ENCODE assay signal across 19 cellular contexts in genomic region chr12:71645268-71645667, GRCh38. TPM values are rescaled to one million over a fixed set of nuclear protein-coding genes. Genes with fewer than 3 reads are reported as not detected.
DNase-seq lines count a peak whose midpoint lies in the region; ATAC-seq, FAIRE-seq and TF ChIP-seq lines count a peak whose summit lies in the region.
"Had no signal": no experiment of that assay in that cellular context is flagged by ENCODE, and none has a peak within 500 bp of the region (broad histone marks: within the 10 kb centered on the region; RNA-seq: fewer than 3 reads in every experiment).

No MANE protein-coding gene starts in this region.

- peaks cover 65% of the 10 kb centered on the region for H3K36me3 ChIP-seq in astrocyte (ENCODE audit: insufficient read depth, low read length)

- no peaks in the 10 kb centered on the region for H3K27me3 ChIP-seq in astrocyte (ENCODE audit: insufficient read depth, low read length)
- H3K27me3 ChIP-seq: esophagus muscularis mucosa, right lobe of liver had no signal

- H3K4me1 ChIP-seq in astrocyte (ENCODE audit: insufficient read depth, low read length) = no peaks in the 10 kb centered on the region
- H3K4me1 ChIP-seq: right lobe of liver had no signal

- no peaks in the 10 kb centered on the region for H3K9me3 ChIP-seq in astrocyte (ENCODE audit: insufficient read depth, low read depth, low read length)
- H3K9me3 ChIP-seq: esophagus muscularis mucosa, right lobe of liver had no signal

- no peak overlapping the region for H3K4me3 ChIP-seq in astrocyte (ENCODE audit: insufficient read depth, low read depth, low read length)
- H3K4me3 ChIP-seq: esophagus muscularis mucosa, right lobe of liver had no signal

- H3K9ac ChIP-seq in astrocyte (ENCODE audit: low read length) = no peak overlapping the region

- no peaks in the 10 kb centered on the region for H3K27me3 Mint-ChIP-seq in natural killer cell (ENCODE audit: low read depth in 2 of 2)
- H3K27me3 Mint-ChIP-seq in natural killer cell treated with Interleukin-12 subunit alpha and Interleukin-12 subunit beta and Interleukin-15 and Interleukin-18, amount 100 ng/mL, for 72 hours = no peaks in the 10 kb centered on the region
- H3K27me3 Mint-ChIP-seq in astrocyte (ENCODE audit: low read depth, unreplicated experiment) = no peaks in the 10 kb centered on the region
- no peaks in the 10 kb centered on the region for H3K27me3 Mint-ChIP-seq in glutamatergic neuron (ENCODE audit: unreplicated experiment)

- H3K9me3 Mint-ChIP-seq in natural killer cell = no peaks in the 10 kb centered on the region
- H3K9me3 Mint-ChIP-seq in natural killer cell treated with Interleukin-12 subunit alpha and Interleukin-12 subunit beta and Interleukin-15 and Interleukin-18, amount 100 ng/mL, for 72 hours = no peaks in the 10 kb centered on the region
- H3K9me3 Mint-ChIP-seq in astrocyte (ENCODE audit: unreplicated experiment) = no peaks in the 10 kb centered on the region
- no peaks in the 10 kb centered on the region for H3K9me3 Mint-ChIP-seq in glutamatergic neuron (ENCODE audit: unreplicated experiment)
- H3K9me3 Mint-ChIP-seq: activated naive CD4-positive, alpha-beta T cell treated with anti-CD3 and anti-CD28 coated beads, Interleukin-2, amount 50 U/mL, for 72 hours had no signal

- intact Hi-C loops in natural killer cell (cut with micrococcal nuclease) = no loop called here

- no peak for DNase-seq in natural killer cell
- DNase-seq in natural killer cell treated with Interleukin-12 subunit alpha and Interleukin-12 subunit beta and Interleukin-15 and Interleukin-18, amount 100 ng/mL, for 72 hours (ENCODE audit: low spot score) = no peak
- DNase-seq in NOMO-1 treated with dmso at 0.1 percent for 144 hours (lab: John Stamatoyannopoulos, UW; ENCODE audit: unreplicated experiment) = peak; percentile 14
- no peak for DNase-seq in astrocyte (ENCODE audit: low read depth)
- DNase-seq in NK-92 treated with Interleukin-12 subunit alpha and Interleukin-12 subunit beta, amount 100 ng/mL, for 24 hours (lab: John Stamatoyannopoulos, UW) = no peak
- no peak for DNase-seq in glutamatergic neuron
- DNase-seq: DMS 273 treated with DMSO at 0.1 percent for 48 hours; NCI-H2029; NCI-H510A; nucleus accumbens; right lobe of liver; stimulated activated CD4-positive, alpha-beta T cell treated with anti-CD3 and anti-CD28 coated beads, Interleukin-2, amount 100 ng/mL, for 24 hours; WERI-Rb-1 had no signal

- no peak for ATAC-seq in natural killer cell
- no peak for ATAC-seq in natural killer cell treated with Interleukin-12 subunit alpha and Interleukin-12 subunit beta and Interleukin-15 and Interleukin-18, amount 100 ng/mL, for 72 hours
- ATAC-seq in HG02981 (IDR thresholded peaks at IDR 0.05; ENCODE audit: unreplicated experiment) = no peak
- no peak for ATAC-seq in GM21367 (IDR thresholded peaks at IDR 0.05; ENCODE audit: unreplicated experiment)
- ATAC-seq: activated naive CD4-positive, alpha-beta T cell treated with anti-CD3 and anti-CD28 coated beads, Interleukin-2, amount 50 U/mL, for 72 hours; SK-N-SH treated with all-trans-retinoic acid at 6 μM for 48 hours had no signal

- no peak overlapping the region for H3K4me2 ChIP-seq in astrocyte (ENCODE audit: low read length)

- H3K27ac ChIP-seq in astrocyte (ENCODE audit: low read depth, low read length) = no peak overlapping the region
- H3K27ac ChIP-seq: esophagus muscularis mucosa, right lobe of liver, WERI-Rb-1 had no signal

- peaks cover 78% of the 10 kb centered on the region for H3K79me2 ChIP-seq in astrocyte (ENCODE audit: insufficient read depth, low read length)

- H4K20me1 ChIP-seq in astrocyte (ENCODE audit: insufficient read depth, low read length) = peaks cover 41% of the 10 kb centered on the region

- peak overlapping the region; percentile 25 to 37 for H3K27ac Mint-ChIP-seq in natural killer cell
- no peak overlapping the region for H3K27ac Mint-ChIP-seq in natural killer cell treated with Interleukin-12 subunit alpha and Interleukin-12 subunit beta and Interleukin-15 and Interleukin-18, amount 100 ng/mL, for 72 hours
- H3K27ac Mint-ChIP-seq in astrocyte (ENCODE audit: unreplicated experiment) = peak overlapping the region; percentile 8
- no peak overlapping the region for H3K27ac Mint-ChIP-seq in glutamatergic neuron (ENCODE audit: unreplicated experiment)

- H3K4me3 Mint-ChIP-seq in natural killer cell (no peak overlapping the region), astrocyte (ENCODE audit: unreplicated experiment) (no peak overlapping the region), glutamatergic neuron (ENCODE audit: unreplicated experiment) (no peak overlapping the region)
- H3K4me3 Mint-ChIP-seq in natural killer cell treated with Interleukin-12 subunit alpha and Interleukin-12 subunit beta and Interleukin-15 and Interleukin-18, amount 100 ng/mL, for 72 hours = no peak overlapping the region

- FAIRE-seq in astrocyte (lab: Jason Lieb, UNC) = no peak
- FAIRE-seq: H54 had no signal

- no peak overlapping the region for H2AFZ ChIP-seq in astrocyte (ENCODE audit: low read depth, low read length)

- H3K36me3 Mint-ChIP-seq in natural killer cell = peaks cover 19% of the 10 kb centered on the region
- peaks cover 24% of the 10 kb centered on the region for H3K36me3 Mint-ChIP-seq in natural killer cell treated with Interleukin-12 subunit alpha and Interleukin-12 subunit beta and Interleukin-15 and Interleukin-18, amount 100 ng/mL, for 72 hours
- H3K36me3 Mint-ChIP-seq in astrocyte (ENCODE audit: low read depth, unreplicated experiment) = peaks cover 16% of the 10 kb centered on the region
- H3K36me3 Mint-ChIP-seq in glutamatergic neuron (ENCODE audit: unreplicated experiment) = no peaks in the 10 kb centered on the region

- TF ChIP-seq CTCF in natural killer cell (IDR thresholded peaks at IDR 0.05) (no peak), astrocyte (IDR thresholded peaks at IDR 0.05; ENCODE audit: insufficient read depth, low read depth, low read length) (no peak), glutamatergic neuron (IDR thresholded peaks at IDR 0.05; ENCODE audit: partially characterized antibody, unreplicated experiment) (no peak)

- peaks cover 12 to 20% of the 10 kb centered on the region in 2 donors for H3K4me1 Mint-ChIP-seq in natural killer cell
- H3K4me1 Mint-ChIP-seq in natural killer cell treated with Interleukin-12 subunit alpha and Interleukin-12 subunit beta and Interleukin-15 and Interleukin-18, amount 100 ng/mL, for 72 hours (ENCODE audit: low read depth in 2 of 2) = peaks cover 15 to 31% of the 10 kb centered on the region in 2 donors
- peaks cover 2% of the 10 kb centered on the region for H3K4me1 Mint-ChIP-seq in astrocyte (ENCODE audit: low read depth, unreplicated experiment)
- H3K4me1 Mint-ChIP-seq in glutamatergic neuron (ENCODE audit: low read depth, unreplicated experiment) = no peaks in the 10 kb centered on the region

RNA-seq across cellular contexts. Expression of gene ZFC3H1, which starts 18.4 kb away (rescaled TPM):
- total RNA-seq in natural killer cell (100 to 1,000 TPM; 158 to 164 (median 164) TPM), astrocyte (50.9 and 51.7 TPM in 2 replicates), glutamatergic neuron (ENCODE audit: unreplicated experiment) (66.7 TPM)
- total RNA-seq in natural killer cell treated with Interleukin-12 subunit alpha and Interleukin-12 subunit beta and Interleukin-15 and Interleukin-18, amount 100 ng/mL, for 72 hours = 100 to 1,000 TPM in 1 of 2 donors, 10 to 100 TPM in 1; 71.1 to 104 TPM

RNA-seq across cellular contexts. Expression of gene THAP2, which starts 18.8 kb away (rescaled TPM):
- total RNA-seq in natural killer cell = 10 to 100 TPM; 17.2 to 34.2 (median 31.1) TPM
- 1 to 10 TPM; 5.2 to 9.2 TPM for total RNA-seq in natural killer cell treated with Interleukin-12 subunit alpha and Interleukin-12 subunit beta and Interleukin-15 and Interleukin-18, amount 100 ng/mL, for 72 hours
- 6.0 and 6.3 TPM in 2 replicates for total RNA-seq in astrocyte
- 7.9 TPM for total RNA-seq in glutamatergic neuron (ENCODE audit: unreplicated experiment)

RNA-seq across cellular contexts. Expression of gene TMEM19, which starts 40.6 kb away (rescaled TPM):
- total RNA-seq in natural killer cell (10 to 100 TPM; 13.8 to 24.6 (median 18.9) TPM), astrocyte (22.6 and 25.8 TPM in 2 replicates), glutamatergic neuron (ENCODE audit: unreplicated experiment) (13.7 TPM)
- total RNA-seq in natural killer cell treated with Interleukin-12 subunit alpha and Interleukin-12 subunit beta and Interleukin-15 and Interleukin-18, amount 100 ng/mL, for 72 hours = 10 to 100 TPM; 13.4 to 24.8 TPM

Comparison
In these comparisons a context has a peak if more than half of its experiments do, and no peak if none do; other contexts are left out.
1. H3K27ac Mint-ChIP-seq: peak in natural killer cell (2 of 2) and astrocyte (single experiment); none in natural killer cell treated with Interleukin-12 subunit alpha and Interleukin-12 subunit beta and Interleukin-15 and Interleukin-18, amount 100 ng/mL, for 72 hours (0 of 2) and glutamatergic neuron (single experiment).